8 cellular contexts compared by ENCODE assay signal in the genomic region with DNA sequence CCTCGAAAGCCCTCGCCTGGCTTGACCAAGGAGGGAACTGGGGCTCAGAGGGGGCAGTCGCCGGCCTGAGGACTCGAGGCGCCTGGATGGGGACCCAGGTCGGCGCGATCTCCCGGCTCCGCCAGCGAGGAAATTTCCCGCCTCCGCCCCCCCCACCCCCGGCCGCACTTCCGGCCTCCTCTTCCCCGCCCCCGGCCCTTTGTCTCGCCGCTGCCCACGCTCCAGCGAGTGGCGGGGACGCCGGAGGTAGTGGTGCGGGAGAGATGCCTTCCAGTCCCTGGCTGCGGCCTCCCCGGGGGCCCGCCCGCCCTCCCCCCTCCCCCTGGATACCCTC. TPM values are rescaled to one million over a fixed set of nuclear protein-coding genes. Genes with fewer than 3 reads are reported as not detected.
DNase-seq lines count a peak whose midpoint lies in the region; ATAC-seq and TF ChIP-seq lines count a peak whose summit lies in the region.

No MANE protein-coding gene starts in this region.

- peak overlapping the region; percentile 82; the same call in 1 of the 2 replicates for H2AFZ ChIP-seq in OCI-LY3 (ENCODE audit: low read depth, low read length)

- DNase-seq in BJ (ENCODE audit: low read depth), result no peak
- DNase-seq in fibroblast of mammary gland (ENCODE audit: low read depth), result no peak
- no peak for DNase-seq in NCI-H446 treated with DMSO at 0.1 percent for 48 hours (lab: John Stamatoyannopoulos, UW)
- DNase-seq in sciatic nerve (ENCODE audit: low spot score), result no peak
- DNase-seq in AG08395 (ENCODE audit: low spot score), result no peak

- peaks cover 7% of the 10 kb centered on the region; the same call in 1 of the 2 replicates for H3K79me2 ChIP-seq in OCI-LY3 (ENCODE audit: low read length)

- ATAC-seq in GM21528 (IDR thresholded peaks at IDR 0.05; ENCODE audit: low FRiP score, unreplicated experiment) (peak; percentile 15), sciatic nerve (no peak)

- H3K27ac ChIP-seq in OCI-LY3 (ENCODE audit: low read length) (peak overlapping the region; percentile 44), skin epidermis (peak overlapping the region in 6 of 21 experiments; percentile 25 to 71 (median 46))

- 0 out of 2 replicates have a peak, but pooled peaks cover 5% of the 10 kb centered on the region for H4K20me1 ChIP-seq in OCI-LY3 (ENCODE audit: insufficient read depth, low read length)

- H3K4me3 ChIP-seq in BJ (ENCODE audit: low read depth, low read length), result peak overlapping the region; percentile 64
- H3K4me3 ChIP-seq in OCI-LY3 (ENCODE audit: low read length), result peak overlapping the region; percentile 83
- H3K4me3 ChIP-seq in fibroblast of mammary gland (ENCODE audit: control insufficient read depth, low read depth, low read length), result peak overlapping the region; percentile 55
- peak overlapping the region; percentile 35 to 76 (median 63) for H3K4me3 ChIP-seq in skin epidermis

- peak overlapping the region; percentile 73 for H3K4me2 ChIP-seq in OCI-LY3 (ENCODE audit: low read length)

- peaks cover 5% of the 10 kb centered on the region; the same call in 1 of the 2 replicates for H3K4me1 ChIP-seq in OCI-LY3 (ENCODE audit: low read length)

- POLR2A ChIA-PET in BJ (lab: Charles Lee), result no interaction called here

- H3K9ac ChIP-seq in OCI-LY3 (ENCODE audit: low read length), result peak overlapping the region; percentile 82

- H3K27me3 ChIP-seq in BJ (ENCODE audit: control insufficient read depth, insufficient read depth, low read length), result no peaks in the 10 kb centered on the region
- H3K27me3 ChIP-seq in OCI-LY3 (ENCODE audit: low read depth, low read length), result peaks cover 10% of the 10 kb centered on the region; the same call in 1 of the 2 replicates

- CTCF ChIA-PET in BJ (lab: Yijun Ruan, JAX), result interaction anchor here (0.6 to 1.4 kb wide), 2 partner anchors 36 to 51 kb away, joined by 3 read pairs; no protein-coding TSS in a partner anchor

- no peaks in the 10 kb centered on the region for H3K9me3 ChIP-seq in OCI-LY3 (ENCODE audit: insufficient read depth, low read length)

- H3K36me3 ChIP-seq in BJ (ENCODE audit: control insufficient read depth, insufficient read depth, low read length) (no peaks in the 10 kb centered on the region), OCI-LY3 (replicated peaks; ENCODE audit: low read depth, low read length) (no peaks in the 10 kb centered on the region)

- intact Hi-C loops in sciatic nerve (cut with DNase I), result no loop called here

- TF ChIP-seq CTCF in BJ (IDR thresholded peaks at IDR 0.05; ENCODE audit: insufficient read depth, low read depth, low read length), result no peak
- no peak for TF ChIP-seq CTCF in OCI-LY3 (IDR thresholded peaks at IDR 0.05; ENCODE audit: low read depth, low read length)
- no peak for TF ChIP-seq CTCF in fibroblast of mammary gland (conservative IDR thresholded peaks at IDR 0.05; ENCODE audit: control insufficient read depth, insufficient read depth, low read depth, low read length)

RNA-seq across cellular contexts. Expression of a gene that starts 0.4 kb away (rescaled TPM):
- polyA plus RNA-seq in BJ (2011; rRNA removed), result 1.9 and 2.4 TPM in 2 replicates
- 1.6 and 2.0 TPM in 2 replicates for polyA minus RNA-seq in BJ (2011; rRNA and poly(A)+ RNA removed)
- total RNA-seq in sciatic nerve, result 0.53 TPM

RNA-seq across cellular contexts. Expression of a gene that starts 19.9 kb away (rescaled TPM):
- not detected in 2 replicates for polyA plus RNA-seq in BJ (2011; rRNA removed)
- polyA minus RNA-seq in BJ (2011; rRNA and poly(A)+ RNA removed), result not detected in 2 replicates
- not detected for total RNA-seq in sciatic nerve

RNA-seq across cellular contexts. Expression of a gene that starts 20.1 kb away (rescaled TPM):
- not detected in 2 replicates for polyA plus RNA-seq in BJ (2011; rRNA removed)
- not detected in 2 replicates for polyA minus RNA-seq in BJ (2011; rRNA and poly(A)+ RNA removed)
- total RNA-seq in sciatic nerve, result not detected

RNA-seq across cellular contexts. Expression of a gene that starts 36.9 kb away (rescaled TPM):
- 50.4 and 65.8 TPM in 2 replicates for polyA plus RNA-seq in BJ (2011; rRNA removed)
- 39.4 and 58.2 TPM in 2 replicates for polyA minus RNA-seq in BJ (2011; rRNA and poly(A)+ RNA removed)
- 20.1 TPM for total RNA-seq in sciatic nerve
